ENCODE assay signal across 8 cellular contexts in the genomic region with DNA sequence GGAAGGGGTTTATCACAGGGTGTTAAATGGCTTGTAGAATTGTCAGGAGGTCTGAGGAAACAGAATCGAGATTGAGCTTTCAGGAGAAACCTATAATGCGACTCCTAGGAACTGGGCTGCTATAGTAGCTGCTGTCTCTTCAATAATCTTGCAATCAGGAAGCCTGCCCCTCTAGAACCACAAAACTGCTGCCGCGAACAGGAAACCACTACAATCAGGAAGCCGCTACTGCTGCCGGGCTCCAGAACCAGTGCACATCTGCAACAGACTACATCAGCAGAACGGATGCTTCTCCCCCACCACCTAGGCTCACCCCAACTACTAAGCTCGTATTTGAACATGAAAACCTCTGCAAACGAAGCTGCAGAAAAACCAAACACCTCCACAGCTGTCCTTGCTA. TPM values are rescaled to one million over a fixed set of nuclear protein-coding genes. Genes with fewer than 3 reads are reported as not detected.
DNase-seq lines count a peak whose midpoint lies in the region; ATAC-seq and TF ChIP-seq lines count a peak whose summit lies in the region.

No MANE protein-coding gene starts in this region.

- H3K27ac ChIP-seq in right atrium auricular region (no peak overlapping the region), skin epidermis (peak overlapping the region in 11 of 21 experiments; percentile 1 to 79 (median 37))

- TF ChIP-seq CTCF in right atrium auricular region (IDR thresholded peaks at IDR 0.05): no peak

- ATAC-seq in Right ventricle myocardium inferior: peak; percentile 63
- ATAC-seq in GM21723 (IDR thresholded peaks at IDR 0.05; ENCODE audit: unreplicated experiment): no peak

- H3K36me3 ChIP-seq in right atrium auricular region: no peaks in the 10 kb centered on the region

- peaks cover 0 to 11% of the 10 kb centered on the region in 2 donors for H3K4me1 ChIP-seq in right atrium auricular region

- no peaks in the 10 kb centered on the region for H3K9me3 ChIP-seq in right atrium auricular region

- no peak overlapping the region for H3K4me3 ChIP-seq in right atrium auricular region
- H3K4me3 ChIP-seq in skin epidermis: no peak overlapping the region

- DNase-seq in Right ventricle myocardium inferior (ENCODE audit: missing footprints) (peak; percentile 85), right atrium auricular region (ENCODE audit: low spot score) (no peak), RPMI7951 (ENCODE audit: low read depth) (peak; percentile 79), SHP77 (lab: John Stamatoyannopoulos, UW) (no peak), HEK293T (ENCODE audit: extremely low spot score) (no peak)
- peak; percentile 64 for DNase-seq in activated naive CD4-positive, alpha-beta T cell treated with Interleukin-2 at 50 U/mL for 16 hours

- CTCF ChIA-PET in HEK293T (lab: Yijun Ruan, JAX): interaction anchor here (1.4 kb wide), 1 partner anchor 9 kb away, joined by 5 read pairs; no protein-coding TSS in a partner anchor

- POLR2A ChIA-PET in HEK293T (lab: Yijun Ruan, JAX): no interaction called here

- intact Hi-C loops in Right ventricle myocardium inferior (cut with DNase I): no loop called here

- H3K27me3 ChIP-seq in right atrium auricular region: no peaks in the 10 kb centered on the region

TF ChIP-seq in HEK293T, 16 proteins besides CTCF, POLR2A, EP300 and RAD21:
- TF ChIP-seq FOXA1 (IDR thresholded peaks at IDR 0.05) (no peak), HDGF (IDR thresholded peaks at IDR 0.05; ENCODE audit: borderline replicate concordance) (no peak), ELF4 (IDR thresholded peaks at IDR 0.05) (no peak), TARDBP (IDR thresholded peaks at IDR 0.05) (no peak), LEF1 (IDR thresholded peaks at IDR 0.05; ENCODE audit: borderline replicate concordance) (no peak), FOXK2 (IDR thresholded peaks at IDR 0.05) (no peak), L3MBTL2 (conservative IDR thresholded peaks at IDR 0.05) (no peak), FOXM1 (IDR thresholded peaks at IDR 0.05; ENCODE audit: borderline replicate concordance) (no peak), ARNT (IDR thresholded peaks at IDR 0.05) (no peak)
- TF ChIP-seq, protein P1, sequence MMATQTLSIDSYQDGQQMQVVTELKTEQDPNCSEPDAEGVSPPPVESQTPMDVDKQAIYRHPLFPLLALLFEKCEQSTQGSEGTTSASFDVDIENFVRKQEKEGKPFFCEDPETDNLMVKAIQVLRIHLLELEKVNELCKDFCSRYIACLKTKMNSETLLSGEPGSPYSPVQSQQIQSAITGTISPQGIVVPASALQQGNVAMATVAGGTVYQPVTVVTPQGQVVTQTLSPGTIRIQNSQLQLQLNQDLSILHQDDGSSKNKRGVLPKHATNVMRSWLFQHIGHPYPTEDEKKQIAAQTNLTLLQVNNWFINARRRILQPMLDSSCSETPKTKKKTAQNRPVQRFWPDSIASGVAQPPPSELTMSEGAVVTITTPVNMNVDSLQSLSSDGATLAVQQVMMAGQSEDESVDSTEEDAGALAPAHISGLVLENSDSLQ (IDR thresholded peaks at IDR 0.05): no peak

RNA-seq across cellular contexts. Expression of a gene that starts 31.6 kb away (rescaled TPM):
- total RNA-seq in Right ventricle myocardium inferior: 0.57 TPM
- 1 to 10 TPM in 1 of 2 donors, under 1 TPM in 1; 0.22 to 1.7 TPM for total RNA-seq in right atrium auricular region
- total RNA-seq in RPMI7951 (2014; rRNA removed; shearing (Covaris generic)): not detected in 2 replicates

Comparison
In these comparisons a context has a peak if more than half of its experiments do, and no peak if none do; other contexts are left out.
1. DNase-seq: peak in Right ventricle myocardium inferior (single experiment), RPMI7951 (single experiment) and activated naive CD4-positive, alpha-beta T cell treated with Interleukin-2 at 50 U/mL for 16 hours (single experiment); none in right atrium auricular region (single experiment), SHP77 (0 of 2) and HEK293T (single experiment).
2. H3K27ac ChIP-seq: peak in skin epidermis (11 of 21); none in right atrium auricular region (0 of 2).